ENCODE assay signal across 5 cellular contexts in genomic region chr1:37284053-37284452, GRCh38.
"Had no signal": no experiment of that assay in that cellular context is flagged by ENCODE, and none has a peak within 500 bp of the region (broad histone marks: within the 10 kb centered on the region; RNA-seq: fewer than 3 reads in every experiment).

No MANE protein-coding gene starts in this region.

- ATAC-seq: HepG2, K562 had no signal

- DNase-seq: IMR-90, KBM-7 had no signal

- H3K4me3 ChIP-seq: K562 had no signal

- H3K27ac ChIP-seq: HL-60 had no signal
